In the genomic region with DNA sequence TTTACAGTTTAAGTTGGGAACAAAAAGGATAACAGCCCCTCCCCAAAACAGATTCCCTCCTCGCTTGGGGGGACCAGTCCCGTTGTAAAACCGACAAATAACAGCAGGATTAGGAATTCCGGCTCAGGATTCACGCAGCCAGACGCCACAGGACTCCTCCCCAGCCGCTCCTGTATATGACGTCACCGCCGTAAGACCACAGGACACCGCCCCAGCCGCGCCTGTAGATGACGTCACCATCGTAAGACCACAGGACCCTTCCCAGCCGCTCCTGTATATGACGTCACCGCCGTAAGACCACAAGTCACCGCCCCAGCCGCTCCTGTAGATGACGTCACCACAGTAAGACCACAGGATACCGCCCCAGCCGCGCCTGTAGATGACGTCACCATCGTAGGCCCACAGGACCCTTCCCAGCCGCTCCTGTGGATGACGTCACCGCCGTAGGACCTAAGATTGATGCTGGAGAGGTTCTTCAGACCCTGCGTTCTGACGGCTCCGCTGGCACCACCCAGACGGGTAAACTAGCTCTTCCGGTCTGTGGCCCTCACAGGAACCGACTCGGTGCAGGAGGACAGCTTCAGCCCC, we compare ENCODE assay signal across 8 cellular contexts. TPM values are rescaled to one million over a fixed set of nuclear protein-coding genes. Genes with fewer than 3 reads are reported as not detected.
DNase-seq lines count a peak whose midpoint lies in the region; ATAC-seq and TF ChIP-seq lines count a peak whose summit lies in the region.

No MANE protein-coding gene starts in this region.

- H3K27ac ChIP-seq in esophagus squamous epithelium, result peak overlapping the region; percentile 72 to 78 (median 76)
- peak overlapping the region; percentile 83 for H3K27ac ChIP-seq in neutrophil
- H3K27ac ChIP-seq in upper lobe of right lung, result peak overlapping the region; percentile 80

- peaks cover 63% of the 10 kb centered on the region for H3K4me1 Mint-ChIP-seq in activated CD8-positive, alpha-beta T cell treated with anti-CD3 and anti-CD28 coated beads, Interleukin-2, amount 10 ng/mL, durations not matched to agents 7 days and 5 days (ENCODE audit: low read depth)

- peak overlapping the region; percentile 100 for H3K27ac Mint-ChIP-seq in activated CD8-positive, alpha-beta T cell treated with anti-CD3 and anti-CD28 coated beads, Interleukin-2, amount 10 ng/mL, durations not matched to agents 7 days and 5 days

- no peaks in the 10 kb centered on the region for H3K9me3 Mint-ChIP-seq in activated CD8-positive, alpha-beta T cell treated with anti-CD3 and anti-CD28 coated beads, Interleukin-2, amount 10 ng/mL, durations not matched to agents 7 days and 5 days (ENCODE audit: insufficient read depth)

- H3K4me3 Mint-ChIP-seq in activated CD8-positive, alpha-beta T cell treated with anti-CD3 and anti-CD28 coated beads, Interleukin-2, amount 10 ng/mL, durations not matched to agents 7 days and 5 days, result peak overlapping the region; percentile 90

- POLR2A ChIA-PET in activated CD8-positive, alpha-beta T cell treated with anti-CD3 and anti-CD28 coated beads, Interleukin-2, amount 10 ng/mL, durations not matched to agents 7 days and 5 days (lab: Charles Lee), result interaction anchor here (0.6 to 2.6 kb wide), 6 partner anchors 12 to 262 kb away, joined by 3 to 10 read pairs (median 3); no protein-coding TSS in a partner anchor

- intact Hi-C loops in esophagus squamous epithelium (cut with DNase I) (no loop called here), upper lobe of right lung (cut with DNase I) (no loop called here)

- H3K36me3 Mint-ChIP-seq in activated CD8-positive, alpha-beta T cell treated with anti-CD3 and anti-CD28 coated beads, Interleukin-2, amount 10 ng/mL, durations not matched to agents 7 days and 5 days (ENCODE audit: low read depth), result peaks cover 4% of the 10 kb centered on the region

- ATAC-seq in activated CD8-positive, alpha-beta T cell treated with anti-CD3 and anti-CD28 coated beads, Interleukin-2, amount 10 ng/mL, durations not matched to agents 7 days and 5 days, result peak; percentile 32
- ATAC-seq in upper lobe of right lung (peak; percentile 64), HG03108 (IDR thresholded peaks at IDR 0.05; ENCODE audit: unreplicated experiment) (no peak)

- peak in 1 of 4 donors; percentile 11 for TF ChIP-seq POLR2A in esophagus squamous epithelium (IDR thresholded peaks at IDR 0.05)

- H3K4me3 ChIP-seq in esophagus squamous epithelium (peak overlapping the region; percentile 9 to 55 (median 38)), neutrophil (ENCODE audit: low read depth in 1 of 2, low read length in 1 of 2) (peak overlapping the region; percentile 40 to 41), upper lobe of right lung (peak overlapping the region; percentile 34)

- peaks cover 0 to 31% (median 3%) of the 10 kb centered on the region in 3 donors for H3K4me1 ChIP-seq in esophagus squamous epithelium
- H3K4me1 ChIP-seq in neutrophil (ENCODE audit: control insufficient read depth in 1 of 2, insufficient read depth in 1 of 2, low read depth in 1 of 2, low read length in 1 of 2), result peaks cover 13 to 15% of the 10 kb centered on the region in 2 experiments
- H3K4me1 ChIP-seq in upper lobe of right lung, result no peaks in the 10 kb centered on the region

- TF ChIP-seq CTCF in esophagus squamous epithelium (IDR thresholded peaks at IDR 0.05) (no peak), neutrophil (IDR thresholded peaks at IDR 0.05) (no peak), upper lobe of right lung (IDR thresholded peaks at IDR 0.05) (no peak)

- CTCF ChIA-PET in activated CD8-positive, alpha-beta T cell treated with anti-CD3 and anti-CD28 coated beads, Interleukin-2, amount 10 ng/mL, durations not matched to agents 7 days and 5 days (lab: Charles Lee), result no interaction called here

- DNase-seq in ELF-1 (ENCODE audit: low read depth, low spot score) (peak; percentile 98), NCI-H2227 (lab: John Stamatoyannopoulos, UW; ENCODE audit: unreplicated experiment) (peak; percentile 99), esophagus squamous epithelium (lab: John Stamatoyannopoulos, UW) (no peak), upper lobe of right lung (peak; percentile 81), COR-L47 (lab: John Stamatoyannopoulos, UW) (no peak)
- DNase-seq in activated CD8-positive, alpha-beta T cell treated with anti-CD3 and anti-CD28 coated beads, Interleukin-2, amount 10 ng/mL, durations not matched to agents 7 days and 5 days, result peak; percentile 75

- 20 to 51% methylated on average over 15 to 34 of the region's 38 CpGs for WGBS in esophagus squamous epithelium, 2 donors

- H3K9me3 ChIP-seq in esophagus squamous epithelium, result no peaks in the 10 kb centered on the region
- H3K9me3 ChIP-seq in neutrophil, result no peaks in the 10 kb centered on the region
- no peaks in the 10 kb centered on the region for H3K9me3 ChIP-seq in upper lobe of right lung

- H3K27me3 Mint-ChIP-seq in activated CD8-positive, alpha-beta T cell treated with anti-CD3 and anti-CD28 coated beads, Interleukin-2, amount 10 ng/mL, durations not matched to agents 7 days and 5 days (ENCODE audit: low read depth), result no peaks in the 10 kb centered on the region

- H3K36me3 ChIP-seq in esophagus squamous epithelium (no peaks in the 10 kb centered on the region), neutrophil (no peaks in the 10 kb centered on the region), upper lobe of right lung (no peaks in the 10 kb centered on the region)

- peaks cover 0 to 79% (median 2%) of the 10 kb centered on the region in 4 donors for H3K27me3 ChIP-seq in esophagus squamous epithelium
- peaks cover 11% of the 10 kb centered on the region for H3K27me3 ChIP-seq in neutrophil
- peaks cover 4% of the 10 kb centered on the region for H3K27me3 ChIP-seq in upper lobe of right lung

RNA-seq across cellular contexts. Expression of gene FBRSL1, which starts 44.0 kb away (rescaled TPM):
- 10 to 100 TPM; 51.2 to 58.5 TPM for total RNA-seq in activated CD8-positive, alpha-beta T cell treated with anti-CD3 and anti-CD28 coated beads, Interleukin-2, amount 10 ng/mL, durations not matched to agents 7 days and 5 days
- total RNA-seq in esophagus squamous epithelium (10 to 100 TPM in 3 of 4 donors, 1 to 10 TPM in 1; 5.9 to 34.3 (median 23.4) TPM), upper lobe of right lung (49.5 TPM)

Comparison
In these comparisons a context has a peak if more than half of its experiments do, and no peak if none do; other contexts are left out.
1. DNase-seq: peak in ELF-1 (single experiment), NCI-H2227 (single experiment), activated CD8-positive, alpha-beta T cell treated with anti-CD3 and anti-CD28 coated beads, Interleukin-2, amount 10 ng/mL, durations not matched to agents 7 days and 5 days (single experiment) and upper lobe of right lung (single experiment); none in esophagus squamous epithelium (single experiment) and COR-L47 (single experiment).
2. Peak in every context shown above with its lines, with median percentiles within 50 percentile points of each other: H3K27ac ChIP-seq and H3K4me3 ChIP-seq.